16 cellular contexts compared by ENCODE assay signal in genomic region chr2:203750669-203751068, GRCh38. TPM values are rescaled to one million over a fixed set of nuclear protein-coding genes. Genes with fewer than 3 reads are reported as not detected.
DNase-seq lines count a peak whose midpoint lies in the region; ATAC-seq and TF ChIP-seq lines count a peak whose summit lies in the region.
"Had no signal": no experiment of that assay in that cellular context is flagged by ENCODE, and none has a peak within 500 bp of the region (broad histone marks: within the 10 kb centered on the region; RNA-seq: fewer than 3 reads in every experiment).

No MANE protein-coding gene starts in this region.

- no peak for ATAC-seq in activated naive CD4-positive, alpha-beta T cell treated with anti-CD3 and anti-CD28 coated beads, Interleukin-2, amount 50 U/mL, for 72 hours

- no peak overlapping the region for H4K5ac ChIP-seq in H9 (ENCODE audit: insufficient read length, low read depth, low read length)

- H3K4me1 ChIP-seq in H9 (ENCODE audit: insufficient read depth, low read length) (no peaks in the 10 kb centered on the region), osteoblast (ENCODE audit: insufficient read depth, low read length) (peaks cover 4% of the 10 kb centered on the region)
- H3K4me1 ChIP-seq: Caco-2, HAP-1 had no signal

- H4K8ac ChIP-seq in H9 (replicated peaks; ENCODE audit: insufficient read length, low read depth, low read length): no peak overlapping the region

- no peak overlapping the region for H2BK12ac ChIP-seq in H9 (ENCODE audit: insufficient read length, low read depth, low read length)

- no peaks in the 10 kb centered on the region for H3K23me2 ChIP-seq in H9 (ENCODE audit: insufficient read length, low read depth, low read length, poor library complexity, severe bottlenecking)

- peaks cover 37% of the 10 kb centered on the region for H3K4me1 Mint-ChIP-seq in T-helper 2 cell treated with Interferon-gamma antibody and Interleukin-4, amounts not matched to agents 5 μg/mL and 100 μg/mL, for 36 hours (ENCODE audit: low read depth)
- H3K4me1 Mint-ChIP-seq in activated naive CD8-positive, alpha-beta T cell treated with anti-CD3 and anti-CD28 coated beads for 36 hours: peaks cover 49% of the 10 kb centered on the region
- H3K4me1 Mint-ChIP-seq in H9: no peaks in the 10 kb centered on the region

- WGBS in H9 (ENCODE audit: extremely low coverage, insufficient read length, low lambda C conversion rate): no CpG with 5 or more reads among the region's 6 CpGs

- H3K4me2 ChIP-seq in H9 (ENCODE audit: insufficient read depth, insufficient read length, low read length) (no peak overlapping the region), osteoblast (ENCODE audit: insufficient read depth, low read length) (no peak overlapping the region)
- H3K4me2 ChIP-seq: BLaER1 had no signal

- H4K20me1 ChIP-seq in H9 (ENCODE audit: control insufficient read depth, insufficient read depth, insufficient read length) (no peaks in the 10 kb centered on the region), osteoblast (ENCODE audit: insufficient read depth, low read length) (no peaks in the 10 kb centered on the region)
- H4K20me1 ChIP-seq: BLaER1 had no signal

- H3K56ac ChIP-seq in H9 (ENCODE audit: insufficient read length, low read depth, low read length): no peak overlapping the region

- H4K91ac ChIP-seq in H9 (ENCODE audit: insufficient read length, low read depth, low read length): no peak overlapping the region

- no peaks in the 10 kb centered on the region for H3K9me3 ChIP-seq in H9 (ENCODE audit: control insufficient read depth, low read depth, low read length)
- no peaks in the 10 kb centered on the region for H3K9me3 ChIP-seq in osteoblast (ENCODE audit: low read depth, low read length)
- H3K9me3 ChIP-seq: HAP-1 had no signal

- TF ChIP-seq CTCF in H9 (conservative IDR thresholded peaks at IDR 0.05) (no peak), osteoblast (IDR thresholded peaks at IDR 0.05; ENCODE audit: extremely low read depth, low read depth, low read length) (no peak)

- peak overlapping the region; percentile 13 for H3K4me3 Mint-ChIP-seq in T-helper 2 cell treated with Interferon-gamma antibody and Interleukin-4, amounts not matched to agents 5 μg/mL and 100 μg/mL, for 36 hours
- no peak overlapping the region for H3K4me3 Mint-ChIP-seq in activated naive CD8-positive, alpha-beta T cell treated with anti-CD3 and anti-CD28 coated beads for 36 hours
- H3K4me3 Mint-ChIP-seq in H9: no peak overlapping the region

- no peak overlapping the region for H3K18ac ChIP-seq in H9 (ENCODE audit: insufficient read length, low read depth, low read length)

- no peak overlapping the region for H3K9ac ChIP-seq in H9 (ENCODE audit: extremely low read depth, insufficient read length, low read length)
- H3K9ac ChIP-seq: BLaER1 had no signal

- H3K36me3 Mint-ChIP-seq in T-helper 2 cell treated with Interferon-gamma antibody and Interleukin-4, amounts not matched to agents 5 μg/mL and 100 μg/mL, for 36 hours (ENCODE audit: low read depth): peaks cover 58% of the 10 kb centered on the region
- peaks cover 14 to 75% of the 10 kb centered on the region in 2 donors for H3K36me3 Mint-ChIP-seq in activated naive CD4-positive, alpha-beta T cell treated with anti-CD3 and anti-CD28 coated beads, Interleukin-2, amount 50 U/mL, for 72 hours
- H3K36me3 Mint-ChIP-seq in activated naive CD8-positive, alpha-beta T cell treated with anti-CD3 and anti-CD28 coated beads for 36 hours: peaks cover 56% of the 10 kb centered on the region
- H3K36me3 Mint-ChIP-seq in H9 (ENCODE audit: insufficient read depth in 1 of 3, low read depth in 3 of 3): no peaks in the 10 kb centered on the region

- H3K27me3 ChIP-seq in H9 (ENCODE audit: insufficient read depth, low read length) (no peaks in the 10 kb centered on the region), osteoblast (ENCODE audit: insufficient read depth, low read length) (no peaks in the 10 kb centered on the region)
- H3K27me3 ChIP-seq: BLaER1 had no signal

- no peak overlapping the region for H3K23ac ChIP-seq in H9 (ENCODE audit: insufficient read length, low read depth, low read length)

- H2BK5ac ChIP-seq in H9 (ENCODE audit: insufficient read length, low read length): no peak overlapping the region

- no peaks in the 10 kb centered on the region for H3K27me3 Mint-ChIP-seq in T-helper 2 cell treated with Interferon-gamma antibody and Interleukin-4, amounts not matched to agents 5 μg/mL and 100 μg/mL, for 36 hours (ENCODE audit: low read depth)
- no peaks in the 10 kb centered on the region for H3K27me3 Mint-ChIP-seq in activated naive CD8-positive, alpha-beta T cell treated with anti-CD3 and anti-CD28 coated beads for 36 hours
- no peaks in the 10 kb centered on the region; the same call in 1 of the 2 replicates for H3K27me3 Mint-ChIP-seq in H9 (ENCODE audit: low read depth)

- H3K36me3 ChIP-seq in osteoblast (ENCODE audit: insufficient read depth, low read length): no peaks in the 10 kb centered on the region
- H3K36me3 ChIP-seq: BLaER1, HAP-1 had no signal

- no peak overlapping the region for H3K27ac ChIP-seq in H9 (ENCODE audit: insufficient read length, low read depth, low read length)
- no peak overlapping the region for H3K27ac ChIP-seq in osteoblast (ENCODE audit: low read depth, low read length)
- H3K27ac ChIP-seq: BLaER1 had no signal

- peaks cover 19% of the 10 kb centered on the region for H3K9me3 Mint-ChIP-seq in T-helper 2 cell treated with Interferon-gamma antibody and Interleukin-4, amounts not matched to agents 5 μg/mL and 100 μg/mL, for 36 hours
- H3K9me3 Mint-ChIP-seq in activated naive CD4-positive, alpha-beta T cell treated with anti-CD3 and anti-CD28 coated beads, Interleukin-2, amount 50 U/mL, for 72 hours: peaks cover 11 to 16% of the 10 kb centered on the region in 2 donors
- peaks cover 21% of the 10 kb centered on the region for H3K9me3 Mint-ChIP-seq in activated naive CD8-positive, alpha-beta T cell treated with anti-CD3 and anti-CD28 coated beads for 36 hours
- H3K9me3 Mint-ChIP-seq in H9: peaks cover 0 to 5% of the 10 kb centered on the region in 2 experiments; a peak in 3 of 5 replicates

- no peak overlapping the region for H2BK20ac ChIP-seq in H9 (ENCODE audit: low read depth, low read length, poor library complexity, severe bottlenecking)

- no peak for DNase-seq in T-helper 2 cell treated with Interferon-gamma antibody and Interleukin-4, amounts not matched to agents 5 μg/mL and 100 μg/mL, for 36 hours (ENCODE audit: low spot score)
- DNase-seq in T-helper 2 cell (no peak), H9 (no peak), osteoblast (ENCODE audit: insufficient read length, low spot score, missing footprints) (no peak)
- no peak for DNase-seq in activated naive CD4-positive, alpha-beta T cell treated with anti-CD3 and anti-CD28 coated beads, Interleukin-2, amount 50 U/mL, for 72 hours (ENCODE audit: low spot score in 2 of 2)
- DNase-seq in activated naive CD4-positive, alpha-beta T cell treated with anti-CD3 and anti-CD28 coated beads, Interleukin-2, amount 50 U/mL, for 16 hours: no peak
- DNase-seq in activated naive CD8-positive, alpha-beta T cell treated with anti-CD3 and anti-CD28 coated beads for 36 hours: no peak
- DNase-seq in stimulated activated naive CD4-positive, alpha-beta T cell (lab: John Stamatoyannopoulos, UW): no peak
- DNase-seq: 8988T, Caco-2, DMS53, Kasumi-1, NCI-H187 treated with DMSO at 0.1 percent for 48 hours, NCI-H2171 had no signal

- H3K79me2 ChIP-seq in H9 (ENCODE audit: insufficient read depth, low read length) (no peaks in the 10 kb centered on the region), osteoblast (ENCODE audit: insufficient read depth, low read length) (no peaks in the 10 kb centered on the region)

- H2BK120ac ChIP-seq in H9 (ENCODE audit: low read depth, low read length, poor library complexity, severe bottlenecking): no peak overlapping the region

- H2BK15ac ChIP-seq in H9 (ENCODE audit: low read depth, low read length): no peak overlapping the region

- no peak overlapping the region for H3K14ac ChIP-seq in H9 (ENCODE audit: insufficient read depth, low read length)

- H3K79me1 ChIP-seq in H9 (ENCODE audit: insufficient read depth, low read depth, low read length, poor library complexity, severe bottlenecking): no peaks in the 10 kb centered on the region

- H2AFZ ChIP-seq in H9 (ENCODE audit: low read length) (no peak overlapping the region), osteoblast (ENCODE audit: low read length) (no peak overlapping the region)

- H3K27ac Mint-ChIP-seq in T-helper 2 cell treated with Interferon-gamma antibody and Interleukin-4, amounts not matched to agents 5 μg/mL and 100 μg/mL, for 36 hours: no peak overlapping the region
- peak overlapping the region; percentile 92 for H3K27ac Mint-ChIP-seq in activated naive CD4-positive, alpha-beta T cell treated with anti-CD3 and anti-CD28 coated beads, Interleukin-2, amount 50 U/mL, for 72 hours
- peak overlapping the region; percentile 61 for H3K27ac Mint-ChIP-seq in activated naive CD8-positive, alpha-beta T cell treated with anti-CD3 and anti-CD28 coated beads for 36 hours
- no peak overlapping the region for H3K27ac Mint-ChIP-seq in H9

- no peak overlapping the region for H3T11ph ChIP-seq in H9 (ENCODE audit: low read length)

- H3K4me3 ChIP-seq in osteoblast (ENCODE audit: insufficient read depth, low read length): no peak overlapping the region
- H3K4me3 ChIP-seq: BLaER1, HAP-1 had no signal

- no peak overlapping the region for H2AK5ac ChIP-seq in H9 (ENCODE audit: insufficient read length, low read length)

- H3K4ac ChIP-seq in H9 (ENCODE audit: low read depth, low read length): no peak overlapping the region

RNA-seq across cellular contexts. Expression of gene CD28, which starts 44.2 kb away (rescaled TPM):
- total RNA-seq in activated naive CD4-positive, alpha-beta T cell treated with anti-CD3 and anti-CD28 coated beads, Interleukin-2, amount 50 U/mL, for 72 hours: 100 to 1,000 TPM; 159 to 191 TPM
- total RNA-seq in activated naive CD8-positive, alpha-beta T cell treated with anti-CD3 and anti-CD28 coated beads for 36 hours: 10 to 100 TPM; 84.0 to 88.8 TPM
- total RNA-seq in H9 (2021) (not detected in 2 replicates), osteoblast (not detected in 2 replicates)

Comparison
In these comparisons a context has a peak if more than half of its experiments do, and no peak if none do; other contexts are left out.
1. H3K27ac Mint-ChIP-seq: peak in activated naive CD4-positive, alpha-beta T cell treated with anti-CD3 and anti-CD28 coated beads, Interleukin-2, amount 50 U/mL, for 72 hours (2 of 2) and activated naive CD8-positive, alpha-beta T cell treated with anti-CD3 and anti-CD28 coated beads for 36 hours (single experiment); none in T-helper 2 cell treated with Interferon-gamma antibody and Interleukin-4, amounts not matched to agents 5 μg/mL and 100 μg/mL, for 36 hours (single experiment) and H9 (0 of 3).
2. RNA of gene CD28, which starts 44.2 kb away (total RNA-seq): 159 to 191 TPM in activated naive CD4-positive, alpha-beta T cell treated with anti-CD3 and anti-CD28 coated beads, Interleukin-2, amount 50 U/mL, for 72 hours and 84.0 to 88.8 TPM in activated naive CD8-positive, alpha-beta T cell treated with anti-CD3 and anti-CD28 coated beads for 36 hours; not detected in H9 and not detected in osteoblast; every median in the first group is over 10 times any median in the second.